10 cellular contexts compared by ENCODE assay signal in the genomic region with DNA sequence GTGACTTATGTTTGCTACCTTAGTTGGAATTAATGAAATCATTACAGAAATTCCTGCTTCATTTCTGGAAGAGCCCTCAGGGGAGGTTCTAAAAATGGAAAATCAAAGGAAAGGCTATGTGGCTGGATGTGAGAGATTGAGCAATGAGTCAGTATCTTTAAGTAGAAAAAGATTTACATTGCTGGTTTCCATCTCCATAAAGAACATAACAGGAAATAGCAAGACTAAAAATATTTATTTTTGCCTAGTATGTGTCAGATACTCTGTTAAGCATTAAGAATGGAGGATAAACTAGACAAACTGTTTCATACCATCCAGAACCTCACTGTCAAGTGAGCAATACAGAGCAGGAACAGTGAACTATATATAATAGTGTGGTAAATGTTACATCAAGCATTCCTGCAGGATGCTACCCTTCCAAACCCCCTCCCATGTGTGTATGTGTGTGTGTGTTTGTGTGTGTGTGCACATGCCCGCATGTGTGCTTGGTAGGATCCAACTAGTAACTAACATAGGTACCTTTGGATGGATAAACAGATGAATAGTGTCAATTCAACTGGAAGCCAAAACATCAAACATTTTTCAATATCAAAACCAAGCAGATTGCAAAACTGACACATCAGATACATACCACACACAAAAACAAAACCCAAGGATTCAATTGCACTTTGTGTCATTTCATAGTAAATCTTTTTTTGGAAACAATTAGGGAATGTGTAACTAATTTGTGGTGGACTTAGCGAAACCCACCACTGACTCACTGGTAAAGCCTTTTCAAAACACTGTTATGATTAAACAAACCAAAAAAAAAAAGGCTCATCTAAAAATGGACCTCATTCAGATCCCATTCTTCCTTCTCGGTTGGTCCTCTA.
DNase-seq lines count a peak whose midpoint lies in the region; ATAC-seq, FAIRE-seq and TF ChIP-seq lines count a peak whose summit lies in the region.
"Had no signal": no experiment of that assay in that cellular context is flagged by ENCODE, and none has a peak within 500 bp of the region (broad histone marks: within the 10 kb centered on the region; RNA-seq: fewer than 3 reads in every experiment).

No MANE protein-coding gene starts in this region.

- H3K4me3 ChIP-seq in body of pancreas: no peak overlapping the region
- H3K4me3 ChIP-seq: skin epidermis had no signal

- no peaks in the 10 kb centered on the region for H3K4me1 ChIP-seq in body of pancreas

- no peaks in the 10 kb centered on the region for H3K9me3 ChIP-seq in body of pancreas

- DNase-seq in HTR-8/SVneo (ENCODE audit: insufficient read length, low spot score): peak; percentile 14
- DNase-seq in dermis blood vessel endothelial cell: peak; percentile 62
- peak; percentile 59 for DNase-seq in stromal cell of bone marrow (ENCODE audit: low read depth)
- no peak for DNase-seq in caudate nucleus (lab: John Stamatoyannopoulos, UW)
- DNase-seq in body of pancreas: no peak
- no peak for DNase-seq in NCI-H524 (lab: John Stamatoyannopoulos, UW)
- DNase-seq in NCI-H69 (lab: John Stamatoyannopoulos, UW): no peak
- DNase-seq: activated B cell treated with CpG ODN at 0.5 μM for 24 hours had no signal

- no peak for TF ChIP-seq CTCF in body of pancreas (IDR thresholded peaks at IDR 0.05)

- intact Hi-C loops in body of pancreas (cut with DNase I): no loop called here

- 88 to 94% methylated on average over 3 of the region's 3 CpGs for WGBS in body of pancreas, 2 donors

- H3K36me3 ChIP-seq in body of pancreas (replicated peaks in 1 of 2; ENCODE audit: insufficient read depth in 1 of 2, low read depth in 2 of 2): no peaks in the 10 kb centered on the region

- no peak for TF ChIP-seq POLR2A in body of pancreas (IDR thresholded peaks at IDR 0.05)

- H3K27ac ChIP-seq in caudate nucleus (ENCODE audit: low read depth, low read length) (no peak overlapping the region), body of pancreas (no peak overlapping the region)

- ATAC-seq in GM19397 (IDR thresholded peaks at IDR 0.05; ENCODE audit: unreplicated experiment): peak; percentile 49
- no peak for ATAC-seq in body of pancreas

- no peak for FAIRE-seq in HTR-8/SVneo (lab: Jason Lieb, UNC)

- no peaks in the 10 kb centered on the region for H3K27me3 ChIP-seq in body of pancreas

Comparison
In these comparisons a context has a peak if more than half of its experiments do, and no peak if none do; other contexts are left out.
1. DNase-seq: peak in HTR-8/SVneo (single experiment), dermis blood vessel endothelial cell (single experiment) and stromal cell of bone marrow (single experiment); none in caudate nucleus (0 of 61), body of pancreas (0 of 4), NCI-H524 (0 of 2) and NCI-H69 (single experiment).